ENCODE assay signal across 10 cellular contexts in genomic region chr12:129540249-129540648, GRCh38.
"Had no signal": no experiment of that assay in that cellular context is flagged by ENCODE, and none has a peak within 500 bp of the region (broad histone marks: within the 10 kb centered on the region; RNA-seq: fewer than 3 reads in every experiment).

No MANE protein-coding gene starts in this region.

- ATAC-seq: activated CD8-positive, alpha-beta memory T cell treated with anti-CD3 and anti-CD28 coated beads, Interleukin-2, amount 10 ng/mL, durations not matched to agents 7 days and 5 days; body of pancreas; effector memory CD8-positive, alpha-beta T cell; stimulated activated naive B cell treated with anti-CD40 and anti-IgM and Interleukin-4, amounts not matched to agents 10 μg/mL and 1 μg/mL and 100 μg/mL, for 72 hours had no signal

- H3K4me3 ChIP-seq: body of pancreas, esophagus squamous epithelium had no signal

- H3K27ac ChIP-seq: body of pancreas, esophagus squamous epithelium had no signal

- H3K36me3 ChIP-seq: esophagus squamous epithelium had no signal

- DNase-seq: activated CD4-positive, alpha-beta memory T cell treated with anti-CD3 and anti-CD28 coated beads, Interleukin-2, amount 10 ng/mL, durations not matched to agents 7 days and 5 days; activated CD8-positive, alpha-beta memory T cell treated with anti-CD3 and anti-CD28 coated beads, Interleukin-2, amount 10 ng/mL, durations not matched to agents 7 days and 5 days; activated naive CD4-positive, alpha-beta T cell; activated naive CD8-positive, alpha-beta T cell treated with anti-CD3 and anti-CD28 coated beads for 36 hours; body of pancreas; effector memory CD8-positive, alpha-beta T cell; esophagus squamous epithelium; naive B cell; retina; stimulated activated naive B cell treated with anti-CD40 and anti-IgM and Interleukin-4, amounts not matched to agents 10 μg/mL and 1 μg/mL and 100 μg/mL, for 72 hours had no signal

- H3K9me3 ChIP-seq: body of pancreas had no signal

- H3K4me1 ChIP-seq: body of pancreas, esophagus squamous epithelium had no signal

- H3K27me3 ChIP-seq: body of pancreas, esophagus squamous epithelium had no signal
